Comparison of ENCODE assay signal across 8 cellular contexts in the genomic region with DNA sequence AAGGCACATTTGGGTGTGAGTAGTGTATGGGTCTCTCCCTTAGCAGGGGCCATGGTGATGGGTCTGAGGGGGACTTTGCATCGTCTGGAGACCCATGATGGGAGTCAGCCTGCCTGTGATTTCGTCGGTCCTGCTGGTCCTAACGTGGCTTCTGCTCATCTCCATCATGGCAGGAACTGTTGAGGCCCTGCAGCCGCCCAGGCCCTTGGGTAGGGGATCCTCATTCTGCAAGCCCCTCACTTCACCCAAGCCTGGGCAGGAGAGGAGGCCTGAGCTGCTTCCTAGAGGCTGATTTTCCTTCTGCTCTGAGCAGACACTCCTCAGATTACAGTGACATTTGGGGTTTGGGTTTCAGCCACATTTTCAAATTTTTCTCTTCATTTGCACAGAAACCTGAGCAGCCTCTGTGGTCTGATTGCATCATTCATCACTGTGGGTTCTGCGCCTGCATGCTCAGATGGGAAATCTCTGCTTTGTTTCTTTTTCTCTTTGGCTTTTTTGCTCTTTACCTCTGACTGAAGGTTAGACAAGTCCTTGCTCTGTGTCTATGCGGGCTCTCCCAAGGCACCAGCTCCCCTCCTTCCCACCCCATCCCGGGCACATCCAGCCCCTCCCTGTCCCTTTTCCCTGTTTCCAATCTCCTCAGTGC.
DNase-seq lines count a peak whose midpoint lies in the region; ATAC-seq and TF ChIP-seq lines count a peak whose summit lies in the region.

No MANE protein-coding gene starts in this region.

- intact Hi-C loops in left lung (cut with DNase I): no loop called here

- H3K4me3 ChIP-seq in BLaER1 treated with 17β-estradiol and CSF1 and Interleukin-3, amounts not matched to agents 10 nM and 100 nM: no peak overlapping the region
- no peak overlapping the region for H3K4me3 ChIP-seq in left lung
- H3K4me3 ChIP-seq in BE2C (ENCODE audit: low read depth, low read length): no peak overlapping the region

- H3K27ac ChIP-seq in BLaER1 treated with 17β-estradiol and CSF1 and Interleukin-3, amounts not matched to agents 10 nM and 100 nM: peak overlapping the region in 8 of 11 experiments; percentile 38 to 69 (median 51); a peak in 16 of 22 replicates
- H3K27ac ChIP-seq in left lung: no peak overlapping the region

- peak overlapping the region in 6 of 11 experiments; percentile 40 to 65 (median 52); a peak in 10 of 22 replicates for H3K9ac ChIP-seq in BLaER1 treated with 17β-estradiol and CSF1 and Interleukin-3, amounts not matched to agents 10 nM and 100 nM

- no peaks in the 10 kb centered on the region for H4K20me1 ChIP-seq in BLaER1 treated with 17β-estradiol and CSF1 and Interleukin-3, amounts not matched to agents 10 nM and 100 nM

- H3K4me1 ChIP-seq in BLaER1 treated with 17β-estradiol and CSF1 and Interleukin-3, amounts not matched to agents 10 nM and 100 nM: peaks cover 14 to 26% (median 19%) of the 10 kb centered on the region in 10 experiments
- H3K4me1 ChIP-seq in left lung (peaks cover 4 to 7% of the 10 kb centered on the region in 2 donors), BE2C (no peaks in the 10 kb centered on the region)

- DNase-seq in GM19238 (ENCODE audit: insufficient read length, low spot score) (peak; percentile 41), RPMI7951 (ENCODE audit: low read depth) (peak; percentile 67), left lung (no peak), Ammon's horn (ENCODE audit: low spot score) (no peak), NCI-H510A (lab: John Stamatoyannopoulos, UW) (no peak), BE2C (no peak)

- no peaks in the 10 kb centered on the region for H3K9me3 ChIP-seq in BLaER1 treated with 17β-estradiol and CSF1 and Interleukin-3, amounts not matched to agents 10 nM and 100 nM (replicated peaks in 1 of 11)
- no peaks in the 10 kb centered on the region for H3K9me3 ChIP-seq in left lung
- no peaks in the 10 kb centered on the region for H3K9me3 ChIP-seq in BE2C

- H3K27me3 ChIP-seq in BLaER1 treated with 17β-estradiol and CSF1 and Interleukin-3, amounts not matched to agents 10 nM and 100 nM: no peaks in the 10 kb centered on the region
- peaks cover 0 to 5% of the 10 kb centered on the region in 2 donors for H3K27me3 ChIP-seq in left lung
- H3K27me3 ChIP-seq in BE2C: no peaks in the 10 kb centered on the region

- H3K36me3 ChIP-seq in BLaER1 treated with 17β-estradiol and CSF1 and Interleukin-3, amounts not matched to agents 10 nM and 100 nM: no peaks in the 10 kb centered on the region
- no peaks in the 10 kb centered on the region for H3K36me3 ChIP-seq in left lung
- H3K36me3 ChIP-seq in BE2C: no peaks in the 10 kb centered on the region

- TF ChIP-seq CTCF in left lung (IDR thresholded peaks at IDR 0.05) (no peak), BE2C (IDR thresholded peaks at IDR 0.05; ENCODE audit: low read depth, low read length) (no peak)

- ATAC-seq in HG03139 (IDR thresholded peaks at IDR 0.05; ENCODE audit: unreplicated experiment) (peak; percentile 75), left lung (peak; percentile 47)

- H3K4me2 ChIP-seq in BLaER1 treated with 17β-estradiol and CSF1 and Interleukin-3, amounts not matched to agents 10 nM and 100 nM: peak overlapping the region; percentile 29 to 81 (median 67)

Comparison
In these comparisons a context has a peak if more than half of its experiments do, and no peak if none do; other contexts are left out.
1. H3K27ac ChIP-seq: peak in BLaER1 treated with 17β-estradiol and CSF1 and Interleukin-3, amounts not matched to agents 10 nM and 100 nM (8 of 11); none in left lung (0 of 2).
2. DNase-seq: peak in GM19238 (single experiment) and RPMI7951 (single experiment); none in left lung (0 of 2), Ammon's horn (single experiment), NCI-H510A (single experiment) and BE2C (single experiment).